1 cellular context compared by ENCODE assay signal in the genomic region with DNA sequence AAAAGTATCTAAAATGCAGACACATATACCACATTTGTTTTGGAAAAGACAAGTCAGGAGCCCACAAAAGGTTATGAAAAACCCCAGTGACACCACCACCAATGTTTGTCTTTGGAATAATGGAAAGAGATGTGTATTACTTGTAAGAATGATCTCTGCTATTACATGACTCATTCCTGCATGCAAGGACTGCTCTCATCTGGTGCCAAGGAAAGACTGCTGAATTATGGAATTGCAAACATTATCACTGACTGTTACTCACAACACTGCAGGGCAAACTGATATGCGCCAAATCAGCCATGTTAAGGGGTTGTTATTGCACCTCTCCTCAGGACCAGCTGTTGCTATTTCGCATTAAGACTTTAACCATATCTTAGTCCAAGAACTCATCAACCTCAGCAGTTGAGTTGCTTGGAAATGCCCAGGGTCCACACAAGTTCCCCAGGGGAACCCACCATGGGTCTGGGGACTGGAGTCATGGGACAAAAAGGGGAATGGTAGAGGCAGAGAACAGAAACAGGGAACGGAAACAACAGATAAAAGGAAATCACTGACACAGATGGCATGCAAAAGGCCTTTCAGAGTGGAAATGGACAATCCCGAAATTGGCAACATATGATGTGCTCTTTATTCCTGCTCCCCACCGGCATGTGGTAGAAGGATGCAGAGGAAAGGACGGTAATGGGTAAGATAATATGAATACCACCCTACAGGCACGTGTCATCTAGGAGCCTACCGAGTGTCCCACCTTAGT.
TF ChIP-seq lines count a peak whose summit lies in the region.

No MANE protein-coding gene starts in this region.

TF ChIP-seq in HEK293, 187 proteins besides CTCF, POLR2A, EP300 and RAD21 (continued from another document):
- TF ChIP-seq, protein P1, sequence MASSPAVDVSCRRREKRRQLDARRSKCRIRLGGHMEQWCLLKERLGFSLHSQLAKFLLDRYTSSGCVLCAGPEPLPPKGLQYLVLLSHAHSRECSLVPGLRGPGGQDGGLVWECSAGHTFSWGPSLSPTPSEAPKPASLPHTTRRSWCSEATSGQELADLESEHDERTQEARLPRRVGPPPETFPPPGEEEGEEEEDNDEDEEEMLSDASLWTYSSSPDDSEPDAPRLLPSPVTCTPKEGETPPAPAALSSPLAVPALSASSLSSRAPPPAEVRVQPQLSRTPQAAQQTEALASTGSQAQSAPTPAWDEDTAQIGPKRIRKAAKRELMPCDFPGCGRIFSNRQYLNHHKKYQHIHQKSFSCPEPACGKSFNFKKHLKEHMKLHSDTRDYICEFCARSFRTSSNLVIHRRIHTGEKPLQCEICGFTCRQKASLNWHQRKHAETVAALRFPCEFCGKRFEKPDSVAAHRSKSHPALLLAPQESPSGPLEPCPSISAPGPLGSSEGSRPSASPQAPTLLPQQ (tag by site-specific recombination; IDR thresholded peaks at IDR 0.05) = peak; percentile 48; the same call in 1 of the 2 replicates
- TF ChIP-seq, protein P2, sequence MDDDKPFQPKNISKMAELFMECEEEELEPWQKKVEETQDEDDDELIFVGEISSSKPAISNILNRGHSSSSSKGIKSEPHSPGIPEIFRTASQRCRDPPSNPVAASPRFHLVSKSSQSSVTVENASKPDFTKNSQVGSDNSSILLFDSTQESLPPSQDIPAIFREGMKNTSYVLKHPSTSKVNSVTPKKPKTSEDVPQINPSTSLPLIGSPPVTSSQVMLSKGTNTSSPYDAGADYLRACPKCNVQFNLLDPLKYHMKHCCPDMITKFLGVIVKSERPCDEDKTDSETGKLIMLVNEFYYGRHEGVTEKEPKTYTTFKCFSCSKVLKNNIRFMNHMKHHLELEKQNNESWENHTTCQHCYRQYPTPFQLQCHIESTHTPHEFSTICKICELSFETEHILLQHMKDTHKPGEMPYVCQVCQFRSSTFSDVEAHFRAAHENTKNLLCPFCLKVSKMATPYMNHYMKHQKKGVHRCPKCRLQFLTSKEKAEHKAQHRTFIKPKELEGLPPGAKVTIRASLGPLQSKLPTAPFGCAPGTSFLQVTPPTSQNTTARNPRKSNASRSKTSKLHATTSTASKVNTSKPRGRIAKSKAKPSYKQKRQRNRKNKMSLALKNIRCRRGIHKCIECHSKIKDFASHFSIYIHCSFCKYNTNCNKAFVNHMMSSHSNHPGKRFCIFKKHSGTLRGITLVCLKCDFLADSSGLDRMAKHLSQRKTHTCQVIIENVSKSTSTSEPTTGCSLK (tag by site-specific recombination; IDR thresholded peaks at IDR 0.05) = no peak
- TF ChIP-seq ZBTB21 (tag by site-specific recombination; IDR thresholded peaks at IDR 0.05) (0 out of 2 replicates have a peak, but pooled peaks have one; percentile 21), ZNF10 (tag by site-specific recombination; IDR thresholded peaks at IDR 0.05) (0 out of 2 replicates have a peak, but pooled peaks have one; percentile 25), ZBTB20 (tag by site-specific recombination; IDR thresholded peaks at IDR 0.05) (peak; percentile 68), ZNF433 (tag by site-specific recombination; IDR thresholded peaks at IDR 0.05; ENCODE audit: low read depth) (no peak), SP7 (tag by site-specific recombination; IDR thresholded peaks at IDR 0.05) (peak; percentile 87), ZBTB48 (tag by site-specific recombination; IDR thresholded peaks at IDR 0.05) (peak; percentile 35; the same call in 1 of the 2 replicates), INSM2 (tag by site-specific recombination; IDR thresholded peaks at IDR 0.05) (peak; percentile 72; the same call in 1 of the 2 replicates), HIC1 (tag by site-specific recombination; IDR thresholded peaks at IDR 0.05) (0 out of 2 replicates have a peak, but pooled peaks have one; percentile 47), ZNF133 (tag by site-specific recombination; IDR thresholded peaks at IDR 0.05) (no peak), ZNF837 (tag by site-specific recombination; IDR thresholded peaks at IDR 0.05) (no peak), KLF7 (tag by site-specific recombination; IDR thresholded peaks at IDR 0.05; ENCODE audit: borderline replicate concordance) (no peak), ZBTB17 (tag by site-specific recombination; IDR thresholded peaks at IDR 0.05) (peak; percentile 42; the same call in 1 of the 2 replicates), ZNF184 (tag by site-specific recombination; IDR thresholded peaks at IDR 0.05) (peak; percentile 23; the same call in 1 of the 2 replicates), ZNF600 (tag by site-specific recombination; IDR thresholded peaks at IDR 0.05) (peak; percentile 100), ZNF366 (tag by site-specific recombination; conservative IDR thresholded peaks at IDR 0.05) (peak; percentile 50; the same call in 1 of the 2 replicates), SCRT1 (tag by site-specific recombination; IDR thresholded peaks at IDR 0.05; ENCODE audit: borderline replicate concordance) (0 out of 2 replicates have a peak, but pooled peaks have one; percentile 47), ZNF544 (tag by site-specific recombination; IDR thresholded peaks at IDR 0.05) (no peak), PRDM10 (tag by site-specific recombination; IDR thresholded peaks at IDR 0.05) (peak; percentile 71), PRDM1 (tag by site-specific recombination; IDR thresholded peaks at IDR 0.05) (peak; percentile 49; the same call in 1 of the 2 replicates), OVOL3 (tag by site-specific recombination; IDR thresholded peaks at IDR 0.05) (no peak), ZEB2 (tag by site-specific recombination; IDR thresholded peaks at IDR 0.05) (peak; percentile 76), IKZF3 (tag by site-specific recombination; IDR thresholded peaks at IDR 0.05) (0 out of 2 replicates have a peak, but pooled peaks have one; percentile 34), KLF16 (tag by site-specific recombination; IDR thresholded peaks at IDR 0.05) (no peak), ZNF24 (tag by site-specific recombination; IDR thresholded peaks at IDR 0.05) (peak; percentile 69; the same call in 1 of the 2 replicates), FEZF1 (tag by site-specific recombination; IDR thresholded peaks at IDR 0.05) (peak; percentile 9; the same call in 1 of the 2 replicates), TSHZ1 (tag by site-specific recombination; IDR thresholded peaks at IDR 0.05; ENCODE audit: borderline replicate concordance) (no peak)
- TF ChIP-seq, protein P3, sequence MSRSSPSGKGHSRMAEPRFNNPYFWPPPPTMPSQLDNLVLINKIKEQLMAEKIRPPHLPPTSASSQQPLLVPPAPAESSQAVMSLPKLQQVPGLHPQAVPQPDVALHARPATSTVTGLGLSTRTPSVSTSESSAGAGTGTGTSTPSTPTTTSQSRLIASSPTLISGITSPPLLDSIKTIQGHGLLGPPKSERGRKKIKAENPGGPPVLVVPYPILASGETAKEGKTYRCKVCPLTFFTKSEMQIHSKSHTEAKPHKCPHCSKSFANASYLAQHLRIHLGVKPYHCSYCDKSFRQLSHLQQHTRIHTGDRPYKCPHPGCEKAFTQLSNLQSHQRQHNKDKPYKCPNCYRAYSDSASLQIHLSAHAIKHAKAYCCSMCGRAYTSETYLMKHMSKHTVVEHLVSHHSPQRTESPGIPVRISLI (tag by site-specific recombination; IDR thresholded peaks at IDR 0.05) = no peak
- TF ChIP-seq, protein P4, sequence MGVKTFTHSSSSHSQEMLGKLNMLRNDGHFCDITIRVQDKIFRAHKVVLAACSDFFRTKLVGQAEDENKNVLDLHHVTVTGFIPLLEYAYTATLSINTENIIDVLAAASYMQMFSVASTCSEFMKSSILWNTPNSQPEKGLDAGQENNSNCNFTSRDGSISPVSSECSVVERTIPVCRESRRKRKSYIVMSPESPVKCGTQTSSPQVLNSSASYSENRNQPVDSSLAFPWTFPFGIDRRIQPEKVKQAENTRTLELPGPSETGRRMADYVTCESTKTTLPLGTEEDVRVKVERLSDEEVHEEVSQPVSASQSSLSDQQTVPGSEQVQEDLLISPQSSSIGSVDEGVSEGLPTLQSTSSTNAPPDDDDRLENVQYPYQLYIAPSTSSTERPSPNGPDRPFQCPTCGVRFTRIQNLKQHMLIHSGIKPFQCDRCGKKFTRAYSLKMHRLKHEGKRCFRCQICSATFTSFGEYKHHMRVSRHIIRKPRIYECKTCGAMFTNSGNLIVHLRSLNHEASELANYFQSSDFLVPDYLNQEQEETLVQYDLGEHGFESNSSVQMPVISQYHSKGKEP (tag by site-specific recombination; IDR thresholded peaks at IDR 0.05) = peak; percentile 97
TF ChIP-seq in HEK293: peak in this region for 30.
